Comparison of ENCODE assay signal across 20 cellular contexts in the genomic region with DNA sequence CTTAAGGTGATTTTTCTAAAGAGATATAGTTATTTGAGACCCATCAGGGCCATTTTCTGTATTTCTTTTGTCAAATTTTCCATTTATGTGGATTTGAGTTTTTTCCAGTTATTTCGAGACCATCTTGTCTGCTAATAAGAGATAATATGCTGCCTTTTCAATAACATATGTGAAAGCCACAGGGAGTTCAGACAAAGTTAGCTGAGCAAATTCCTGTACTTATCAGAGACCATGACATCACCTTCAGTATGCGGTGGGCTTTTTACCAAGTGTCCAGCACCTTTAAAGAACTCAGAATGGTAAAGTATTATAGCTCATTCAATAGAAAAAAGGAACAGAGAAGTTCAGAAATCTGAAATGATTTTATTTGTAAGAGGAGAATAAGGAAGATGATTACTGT. TPM values are rescaled to one million over a fixed set of nuclear protein-coding genes. Genes with fewer than 3 reads are reported as not detected.
DNase-seq lines count a peak whose midpoint lies in the region; ATAC-seq lines count a peak whose summit lies in the region.
"Had no signal": no experiment of that assay in that cellular context is flagged by ENCODE, and none has a peak within 500 bp of the region (broad histone marks: within the 10 kb centered on the region; RNA-seq: fewer than 3 reads in every experiment).

No MANE protein-coding gene starts in this region.

- DNase-seq in G401 (ENCODE audit: low spot score) (peak; percentile 60), cerebellar cortex (ENCODE audit: low spot score) (peak; percentile 57), kidney tubule cell (ENCODE audit: low spot score) (peak; percentile 19)
- DNase-seq: 8988T; ACHN; BE2C; C1 segment of cervical spinal cord; CD4-positive, alpha-beta memory T cell; CD4-positive, CD25-positive, alpha-beta regulatory T cell; CD8-positive, alpha-beta memory T cell; COR-L47; DMS 273 treated with DMSO at 0.1 percent for 48 hours; DMS153; DMS53; DMS79; DND-41; EL; GF-D8 had no signal

- in situ Hi-C loops in G401 (cut with HindIII; ENCODE audit: low sequenced_read_pairs) = no loop called here

- no peak for ATAC-seq in HG03045 (IDR thresholded peaks at IDR 0.05; ENCODE audit: unreplicated experiment)
- no peak for ATAC-seq in GM18519 (IDR thresholded peaks at IDR 0.05; ENCODE audit: low FRiP score, unreplicated experiment)

RNA-seq across cellular contexts. Expression of a gene that starts 11.7 kb away (rescaled TPM):
- not detected in 2 replicates for total RNA-seq in G401 (2014; rRNA removed; shearing (Covaris generic))
- total RNA-seq: CD4-positive, alpha-beta memory T cell; CD4-positive, CD25-positive, alpha-beta regulatory T cell; CD8-positive, alpha-beta memory T cell had no signal
